Comparison of ENCODE assay signal across 8 cellular contexts in genomic region chr6:149028767-149029405, GRCh38.
DNase-seq lines count a peak whose midpoint lies in the region; ATAC-seq and TF ChIP-seq lines count a peak whose summit lies in the region.

No MANE protein-coding gene starts in this region.

- no peak for TF ChIP-seq POLR2A in sigmoid colon (IDR thresholded peaks at IDR 0.05)

- no peak for TF ChIP-seq EP300 in sigmoid colon (IDR thresholded peaks at IDR 0.05)

- H3K36me3 ChIP-seq in sigmoid colon: no peaks in the 10 kb centered on the region

- H3K27ac Mint-ChIP-seq in activated naive CD8-positive, alpha-beta T cell treated with anti-CD3 and anti-CD28 coated beads, Interleukin-2, amount 50 U/mL, for 24 hours: no peak overlapping the region

- TF ChIP-seq CTCF in GM12873 (IDR thresholded peaks at IDR 0.05; ENCODE audit: insufficient read depth, low read depth, low read length, missing control alignments) (peak; percentile 53), sigmoid colon (IDR thresholded peaks at IDR 0.05) (peak; percentile 49 to 73 (median 66))

- no peak overlapping the region for H3K4me3 Mint-ChIP-seq in activated naive CD8-positive, alpha-beta T cell treated with anti-CD3 and anti-CD28 coated beads, Interleukin-2, amount 50 U/mL, for 24 hours

- no peak for ATAC-seq in activated naive CD8-positive, alpha-beta T cell treated with anti-CD3 and anti-CD28 coated beads, Interleukin-2, amount 50 U/mL, for 24 hours
- peak; percentile 44 to 69 for ATAC-seq in left cardiac atrium

- peak; percentile 78 for DNase-seq in NCI-H128 (lab: John Stamatoyannopoulos, UW; ENCODE audit: unreplicated experiment)
- DNase-seq in SK-N-DZ (ENCODE audit: low spot score): peak; percentile 81
- DNase-seq in activated naive CD8-positive, alpha-beta T cell treated with anti-CD3 and anti-CD28 coated beads, Interleukin-2, amount 50 U/mL, for 24 hours: peak; percentile 73
- peak; percentile 56 for DNase-seq in left cardiac atrium
- DNase-seq in sigmoid colon: peak; percentile 85
- no peak for DNase-seq in GM19238 (ENCODE audit: insufficient read length, low spot score)
- DNase-seq in cortex of kidney (lab: John Stamatoyannopoulos, UW): no peak

- H3K36me3 Mint-ChIP-seq in activated naive CD8-positive, alpha-beta T cell treated with anti-CD3 and anti-CD28 coated beads, Interleukin-2, amount 50 U/mL, for 24 hours (ENCODE audit: low read depth): peaks cover 8% of the 10 kb centered on the region

- no peaks in the 10 kb centered on the region for H3K9me3 ChIP-seq in sigmoid colon

- intact Hi-C loops in left cardiac atrium (cut with DNase I) (loop anchor here (2.0 to 10.0 kb wide), 4 partner anchors 403 to 488 kb away; no protein-coding TSS in a partner anchor), sigmoid colon (cut with DNase I) (loop anchor here (1.0 to 2.0 kb wide), 3 partner anchors 52 to 488 kb away; no protein-coding TSS in a partner anchor)

- peaks cover 53% of the 10 kb centered on the region for H3K4me1 Mint-ChIP-seq in activated naive CD8-positive, alpha-beta T cell treated with anti-CD3 and anti-CD28 coated beads, Interleukin-2, amount 50 U/mL, for 24 hours

- no peak overlapping the region for H3K4me3 ChIP-seq in sigmoid colon

- no peaks in the 10 kb centered on the region for H3K27me3 Mint-ChIP-seq in activated naive CD8-positive, alpha-beta T cell treated with anti-CD3 and anti-CD28 coated beads, Interleukin-2, amount 50 U/mL, for 24 hours

- H3K4me1 ChIP-seq in sigmoid colon: peaks cover 0 to 23% (median 20%) of the 10 kb centered on the region in 4 donors

- no peaks in the 10 kb centered on the region for H3K9me3 Mint-ChIP-seq in activated naive CD8-positive, alpha-beta T cell treated with anti-CD3 and anti-CD28 coated beads, Interleukin-2, amount 50 U/mL, for 24 hours

- 6 to 18% methylated on average over 6 of the region's 6 CpGs for WGBS in sigmoid colon, 2 donors

- H3K27ac ChIP-seq in sigmoid colon: peak overlapping the region in 1 of 4 donors; percentile 20

- H3K27me3 ChIP-seq in sigmoid colon: no peaks in the 10 kb centered on the region

Comparison
In these comparisons a context has a peak if more than half of its experiments do, and no peak if none do; other contexts are left out.
1. DNase-seq: peak in NCI-H128 (single experiment), SK-N-DZ (single experiment), activated naive CD8-positive, alpha-beta T cell treated with anti-CD3 and anti-CD28 coated beads, Interleukin-2, amount 50 U/mL, for 24 hours (single experiment), left cardiac atrium (single experiment) and sigmoid colon (single experiment); none in GM19238 (single experiment) and cortex of kidney (single experiment).